ENCODE assay signal across 34 cellular contexts in the genomic region with DNA sequence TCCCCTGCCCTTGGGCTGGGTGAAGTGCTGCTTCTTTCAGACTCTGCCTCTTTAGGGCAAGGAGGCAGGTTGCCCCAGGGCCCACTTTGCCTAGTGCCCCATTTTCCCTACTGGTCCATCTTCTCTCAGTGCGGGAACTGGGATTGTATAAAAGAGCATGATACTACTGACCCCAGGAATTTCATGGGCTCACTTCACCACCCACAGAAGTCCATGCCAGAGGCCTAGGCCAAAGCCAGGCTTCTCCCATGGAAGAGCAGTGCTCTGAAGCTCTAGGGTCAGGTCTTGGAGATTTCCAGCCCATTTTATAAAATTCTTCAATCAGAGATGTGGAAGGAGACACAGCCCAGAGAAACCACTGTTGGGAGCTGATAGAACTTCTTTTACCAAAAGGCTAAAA. TPM values are rescaled to one million over a fixed set of nuclear protein-coding genes. Genes with fewer than 3 reads are reported as not detected.
"Had no signal": no experiment of that assay in that cellular context is flagged by ENCODE, and none has a peak within 500 bp of the region (broad histone marks: within the 10 kb centered on the region; RNA-seq: fewer than 3 reads in every experiment).

No MANE protein-coding gene starts in this region.

- H3K36me3 ChIP-seq: ascending aorta, cardiac muscle cell, SJCRH30, WERI-Rb-1 had no signal

- H3K27ac Mint-ChIP-seq: activated CD8-positive, alpha-beta T cell treated with anti-CD3 and anti-CD28 coated beads for 36 hours; activated naive CD4-positive, alpha-beta T cell treated with anti-CD3 and anti-CD28 coated beads, Interleukin-2, amount 50 U/mL, for 24 hours; activated naive CD8-positive, alpha-beta T cell treated with anti-CD3 and anti-CD28 coated beads, Interleukin-2, amount 10 ng/mL, durations not matched to agents 7 days and 5 days; activated T-cell treated with anti-CD3 and anti-CD28 coated beads, Interleukin-2, amount 50 U/mL, for 72 hours; activated T-helper 2 cell treated with anti-CD3 and anti-CD28 coated beads, Interferon-gamma antibody, Interleukin-2, Interleukin-4, amounts not matched to agents 10 μg/mL and 5 μg/mL and 100 μg/mL, durations not matched to agents 14 hours and 24 hours and 36 hours had no signal

- H3K4me3 ChIP-seq: ascending aorta, cardiac muscle cell, SJCRH30, SK-N-MC had no signal

- ATAC-seq: activated CD8-positive, alpha-beta T cell treated with anti-CD3 and anti-CD28 coated beads for 36 hours; activated T-cell treated with anti-CD3 and anti-CD28 coated beads, Interleukin-2, amount 50 U/mL, for 72 hours; Panc1 had no signal

- H3K4me3 Mint-ChIP-seq: activated CD8-positive, alpha-beta T cell treated with anti-CD3 and anti-CD28 coated beads for 36 hours; activated naive CD4-positive, alpha-beta T cell treated with anti-CD3 and anti-CD28 coated beads, Interleukin-2, amount 50 U/mL, for 24 hours; activated naive CD8-positive, alpha-beta T cell treated with anti-CD3 and anti-CD28 coated beads, Interleukin-2, amount 10 ng/mL, durations not matched to agents 7 days and 5 days; activated T-cell treated with anti-CD3 and anti-CD28 coated beads, Interleukin-2, amount 50 U/mL, for 72 hours had no signal

- H3K27ac ChIP-seq: ascending aorta, cardiac muscle cell, SJCRH30, SK-N-MC, WERI-Rb-1 had no signal

- H3K27me3 Mint-ChIP-seq: activated CD8-positive, alpha-beta T cell treated with anti-CD3 and anti-CD28 coated beads for 36 hours had no signal

- H3K4me1 ChIP-seq: ascending aorta had no signal

- DNase-seq: activated CD4-positive, alpha-beta T cell treated with anti-CD3 and anti-CD28 coated beads for 1 hour; activated CD4-positive, alpha-beta T cell treated with anti-CD3 and anti-CD28 coated beads for 48 hours; activated CD4-positive, CD25-positive, alpha-beta regulatory T cell; activated CD8-positive, alpha-beta T cell treated with anti-CD3 and anti-CD28 coated beads for 36 hours; activated gamma-delta T cell; activated naive CD4-positive, alpha-beta T cell treated with Interleukin-2 at 50 U/mL for 16 hours; activated naive CD8-positive, alpha-beta T cell treated with anti-CD3 and anti-CD28 coated beads, Interleukin-2, amount 10 ng/mL, durations not matched to agents 7 days and 5 days; activated T-cell treated with anti-CD3 and anti-CD28 coated beads, Interleukin-2, amount 50 U/mL, for 1 hour; activated T-cell treated with anti-CD3 and anti-CD28 coated beads, Interleukin-2, amount 50 U/mL, for 72 hours; amygdala; NCI-H1048; NCI-H1105 treated with DMSO at 0.1 percent for 48 hours; NCI-H1436; NCI-H1694; NCI-H1930; NCI-H345; NCI-H524 treated with DMSO at 0.1 percent for 48 hours; SHP77; SJCRH30; T1000; WERI-Rb-1 had no signal

- H3K27me3 ChIP-seq: ascending aorta, cardiac muscle cell, SJCRH30 had no signal

- H3K4me1 Mint-ChIP-seq: activated naive CD4-positive, alpha-beta T cell treated with anti-CD3 and anti-CD28 coated beads, Interleukin-2, amount 50 U/mL, for 24 hours; activated naive CD8-positive, alpha-beta T cell treated with anti-CD3 and anti-CD28 coated beads, Interleukin-2, amount 10 ng/mL, durations not matched to agents 7 days and 5 days had no signal

RNA-seq across cellular contexts. Expression of a gene that starts 5.7 kb away (rescaled TPM):
- total RNA-seq: activated CD8-positive, alpha-beta memory T cell treated with anti-CD3 and anti-CD28 coated beads for 36 hours; activated CD8-positive, alpha-beta T cell treated with anti-CD3 and anti-CD28 coated beads for 36 hours; activated naive CD8-positive, alpha-beta T cell treated with anti-CD3 and anti-CD28 coated beads, Interleukin-2, amount 10 ng/mL, durations not matched to agents 7 days and 5 days; activated T-cell treated with anti-CD3 and anti-CD28 coated beads, Interleukin-2, amount 50 U/mL, for 72 hours; activated T-helper 2 cell treated with anti-CD3 and anti-CD28 coated beads, Interferon-gamma antibody, Interleukin-2, Interleukin-4, amounts not matched to agents 10 μg/mL and 5 μg/mL and 100 μg/mL, durations not matched to agents 14 hours and 24 hours and 36 hours; ascending aorta; cardiac muscle cell; M059J; NCI-H460; RPMI7951; T-helper 1 cell treated with Interleukin-12 subunit alpha and Interleukin-12 subunit beta and Interleukin-4 antibody, amounts not matched to agents 30 ng/mL and 1 ng/mL, for 36 hours; T-helper 2 cell treated with Interferon-gamma antibody and Interleukin-4, amounts not matched to agents 100 ng/mL and 5 ng/mL, for 36 hours had no signal
- polyA plus RNA-seq: adipose tissue, cardiac muscle cell had no signal
